Comparison of ENCODE assay signal across 17 cellular contexts in genomic region chr7:12092499-12093130, GRCh38.
A peak's percentile ranks its signal among the peaks of the same experiment; 100 is the strongest.
DNase-seq lines count a peak whose midpoint lies in the region; ATAC-seq, FAIRE-seq and TF ChIP-seq lines count a peak whose summit lies in the region.
"Had no signal": no experiment of that assay in that cellular context is flagged by ENCODE, and none has a peak within 500 bp of the region (broad histone marks: within the 10 kb centered on the region; RNA-seq: fewer than 3 reads in every experiment).

No MANE protein-coding gene starts in this region.

- H3K4me3 ChIP-seq in A549, result no peak overlapping the region
- H3K4me3 ChIP-seq in K562, result no peak overlapping the region
- no peak overlapping the region for H3K4me3 ChIP-seq in epithelial cell of esophagus (ENCODE audit: low read length)
- no peak overlapping the region for H3K4me3 ChIP-seq in esophagus muscularis mucosa

- WGBS in A549 (ENCODE audit: missing lambda C conversion rate), result 95% methylated on average over 5 of the region's 5 CpGs
- 13% methylated on average over 5 of the region's 5 CpGs for WGBS in K562 (ENCODE audit: insufficient coverage, low coverage, missing lambda C conversion rate)
- WGBS in esophagus muscularis mucosa, result 93% methylated on average over 5 of the region's 5 CpGs

- no peaks in the 10 kb centered on the region for H3K9me1 ChIP-seq in K562 (ENCODE audit: control insufficient read depth, insufficient read depth, low read length)

- TF ChIP-seq RAD21 in A549 (conservative IDR thresholded peaks at IDR 0.05 in 1 of 2, IDR thresholded peaks at IDR 0.05 in 1 of 2) (no peak), K562 (CRISPR knock-in tag; conservative IDR thresholded peaks at IDR 0.05 in 1 of 2, IDR thresholded peaks at IDR 0.05 in 1 of 2) (no peak)

- H3K79me2 ChIP-seq in K562 (ENCODE audit: control insufficient read depth, insufficient read depth, low read length), result no peaks in the 10 kb centered on the region

- no peak overlapping the region for H2AFZ ChIP-seq in K562 (ENCODE audit: low read depth, low read length)

- DNase-seq in A549 (ENCODE audit: low read depth in 1 of 2, low spot score in 1 of 2) (no peak), M059J (ENCODE audit: low read depth) (peak; percentile 25), K562 (ENCODE audit: extremely low read depth in 1 of 4, low spot score in 3 of 4) (peak in 1 of 4 experiments; percentile 25), epithelial cell of esophagus (ENCODE audit: low read depth) (peak; percentile 27), SW480 (ENCODE audit: low spot score) (no peak), hepatic stellate cell (ENCODE audit: low spot score) (no peak), esophagus muscularis mucosa (ENCODE audit: extremely low spot score) (no peak)
- DNase-seq: COR-L47; DMS79; HCEC 1CT; NCI-H1092; NCI-H2081 treated with DMSO at 0.1 percent for 48 hours; NCI-H2227 treated with DMSO at 0.1 percent for 48 hours; NK-92 treated with Interleukin-12 subunit alpha and Interleukin-12 subunit beta, amount 100 ng/mL, for 24 hours; SHP77 treated with DMSO at 0.1 percent for 48 hours had no signal

- TF ChIP-seq POLR2A in A549 (IDR thresholded peaks at IDR 0.05; ENCODE audit: low read length), result no peak
- TF ChIP-seq POLR2A in K562 (conservative IDR thresholded peaks at IDR 0.05), result no peak
- no peak for TF ChIP-seq POLR2A in esophagus muscularis mucosa (IDR thresholded peaks at IDR 0.05; ENCODE audit: low read depth)

- intact Hi-C loops in K562 (cut with micrococcal nuclease) (no loop called here), esophagus muscularis mucosa (cut with DNase I) (no loop called here)

- BruUV-seq in K562 (replicated peaks; lab: Mats Ljungman, UMichigan), result no TSS peak

- ATAC-seq in A549 (no peak), K562 (peak; percentile 35)
- ATAC-seq in activated CD4-positive, CD25-positive, alpha-beta regulatory T cell treated with anti-CD3 and anti-CD28 coated beads, Interleukin-2, amount 50 U/mL, for 24 hours, result no peak

- H3K4me1 ChIP-seq in A549, result no peaks in the 10 kb centered on the region
- H3K4me1 ChIP-seq in K562 (replicated peaks in 1 of 2; ENCODE audit: control insufficient read depth in 2 of 2, insufficient read depth in 2 of 2, low read length in 2 of 2), result no peaks in the 10 kb centered on the region
- no peaks in the 10 kb centered on the region for H3K4me1 ChIP-seq in esophagus muscularis mucosa

- FAIRE-seq in A549 (lab: Jason Lieb, UNC) (no peak), K562 (lab: Jason Lieb, UNC) (no peak)
- FAIRE-seq: G401.6 had no signal

- in situ Hi-C loops in K562 (cut with MboI), result no loop called here

- no peak overlapping the region for H3K9ac ChIP-seq in K562 (ENCODE audit: insufficient read depth in 1 of 2, low read depth in 2 of 2, low read length in 2 of 2)

- H3K36me3 ChIP-seq in K562 (ENCODE audit: control insufficient read depth, insufficient read depth, low read length) (no peaks in the 10 kb centered on the region), esophagus muscularis mucosa (no peaks in the 10 kb centered on the region)

- H3K9me3 ChIP-seq in A549 (no peaks in the 10 kb centered on the region), K562 (replicated peaks; ENCODE audit: control insufficient read depth, insufficient read depth, low read depth, low read length) (no peaks in the 10 kb centered on the region), esophagus muscularis mucosa (no peaks in the 10 kb centered on the region)

- POLR2A ChIA-PET in A549 (lab: Yijun Ruan, JAX), result no interaction called here
- POLR2A ChIA-PET in K562 (lab: Yijun Ruan, JAX), result no interaction called here

- H3K4me2 ChIP-seq in A549, result no peak overlapping the region
- H3K4me2 ChIP-seq in K562 (ENCODE audit: insufficient read depth, low read length), result no peak overlapping the region

- CTCF ChIA-PET in A549 (lab: Yijun Ruan, JAX) (interaction anchor here (1.5 to 2.1 kb wide), 2 partner anchors 10 to 31 kb away, joined by 3 to 4 read pairs; no protein-coding TSS in a partner anchor), K562 (lab: Yijun Ruan, JAX; ENCODE audit: low intra/inter-chr PET ratio) (no interaction called here)

- H3K27ac ChIP-seq in A549 (peak overlapping the region; percentile 37 to 70; a peak in 4 of 6 replicates), K562 (ENCODE audit: extremely low read depth, low read depth, low read length) (no peak overlapping the region), esophagus muscularis mucosa (replicated peaks in 1 of 4) (no peak overlapping the region)

- TF ChIP-seq CTCF in A549 (IDR thresholded peaks at IDR 0.05) (no peak), K562 (IDR thresholded peaks at IDR 0.05 in 2 of 3, conservative IDR thresholded peaks at IDR 0.05 in 1 of 3; ENCODE audit: insufficient read depth in 2 of 3, low read depth in 1 of 3, low read length in 3 of 3) (no peak), epithelial cell of esophagus (IDR thresholded peaks at IDR 0.05; ENCODE audit: insufficient read depth, low read depth, low read length, missing control alignments) (no peak), esophagus muscularis mucosa (IDR thresholded peaks at IDR 0.05) (no peak)

- no peaks in the 10 kb centered on the region for H4K20me1 ChIP-seq in K562 (replicated peaks; ENCODE audit: control insufficient read depth, insufficient read depth, low read length)

- H3K27me3 ChIP-seq in K562 (ENCODE audit: control insufficient read depth in 2 of 2, insufficient read depth in 2 of 2, low read length in 2 of 2) (no peaks in the 10 kb centered on the region), esophagus muscularis mucosa (no peaks in the 10 kb centered on the region)

- TF ChIP-seq EP300 in A549 (IDR thresholded peaks at IDR 0.05) (no peak), K562 (IDR thresholded peaks at IDR 0.05; ENCODE audit: low read length) (no peak), esophagus muscularis mucosa (IDR thresholded peaks at IDR 0.05) (no peak)

TF ChIP-seq in A549, 52 proteins besides CTCF, POLR2A, EP300 and RAD21:
- TF ChIP-seq MAFK (IDR thresholded peaks at IDR 0.05; ENCODE audit: partially characterized antibody) (peak; percentile 89), FOSL2 (IDR thresholded peaks at IDR 0.05) (no peak), FOSL2 (CRISPR knock-in tag; IDR thresholded peaks at IDR 0.05) (no peak), MAZ (IDR thresholded peaks at IDR 0.05; ENCODE audit: borderline replicate concordance, low read depth, low read length) (no peak), NFE2L2 (conservative IDR thresholded peaks at IDR 0.05; ENCODE audit: low read length) (peak; percentile 83), ZC3H11A (IDR thresholded peaks at IDR 0.05) (no peak), CBX2 (IDR thresholded peaks at IDR 0.05; ENCODE audit: borderline replicate concordance, low read depth) (no peak), ZNF302 (CRISPR knock-in tag; IDR thresholded peaks at IDR 0.05) (no peak)
- TF ChIP-seq, protein P1, sequence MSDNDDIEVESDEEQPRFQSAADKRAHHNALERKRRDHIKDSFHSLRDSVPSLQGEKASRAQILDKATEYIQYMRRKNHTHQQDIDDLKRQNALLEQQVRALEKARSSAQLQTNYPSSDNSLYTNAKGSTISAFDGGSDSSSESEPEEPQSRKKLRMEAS (IDR thresholded peaks at IDR 0.05), result no peak

TF ChIP-seq in K562, 482 proteins besides CTCF, POLR2A, EP300 and RAD21 (continues in another document):
- TF ChIP-seq CREB1 (IDR thresholded peaks at IDR 0.05) (no peak), CREB1 (CRISPR knock-in tag; IDR thresholded peaks at IDR 0.05) (no peak), MAFG (tag; conservative IDR thresholded peaks at IDR 0.05) (peak; percentile 91), ETV6 (IDR thresholded peaks at IDR 0.05; ENCODE audit: borderline replicate concordance in 1 of 2, low read depth in 2 of 2, low read length in 1 of 2) (no peak), ETV6 (CRISPR knock-in tag; IDR thresholded peaks at IDR 0.05; ENCODE audit: borderline replicate concordance) (no peak), MCM2 (IDR thresholded peaks at IDR 0.05; ENCODE audit: low read depth) (no peak), ZNF584 (CRISPR knock-in tag; IDR thresholded peaks at IDR 0.05; ENCODE audit: low read depth) (no peak), ILK (tag; IDR thresholded peaks at IDR 0.05; ENCODE audit: borderline replicate concordance, low read depth) (no peak), ZNF253 (CRISPR knock-in tag; conservative IDR thresholded peaks at IDR 0.05) (no peak), JUN (IDR thresholded peaks at IDR 0.05; ENCODE audit: borderline replicate concordance, low read depth, low read length) (no peak), JUN (CRISPR knock-in tag; IDR thresholded peaks at IDR 0.05; ENCODE audit: borderline replicate concordance) (no peak), MAFF (IDR thresholded peaks at IDR 0.05; ENCODE audit: low read length) (peak; percentile 74), JUND (IDR thresholded peaks at IDR 0.05; ENCODE audit: borderline replicate concordance, low read depth, low read length) (no peak), JUND (tag; IDR thresholded peaks at IDR 0.05; ENCODE audit: borderline replicate concordance, low read depth, low read length) (no peak), TEAD4 (IDR thresholded peaks at IDR 0.05; ENCODE audit: low read length) (no peak), TEAD4 (CRISPR knock-in tag; IDR thresholded peaks at IDR 0.05; ENCODE audit: borderline replicate concordance) (no peak), ILF3 (IDR thresholded peaks at IDR 0.05; ENCODE audit: borderline replicate concordance) (no peak), ARID1B (IDR thresholded peaks at IDR 0.05) (no peak)
- TF ChIP-seq, protein P2, sequence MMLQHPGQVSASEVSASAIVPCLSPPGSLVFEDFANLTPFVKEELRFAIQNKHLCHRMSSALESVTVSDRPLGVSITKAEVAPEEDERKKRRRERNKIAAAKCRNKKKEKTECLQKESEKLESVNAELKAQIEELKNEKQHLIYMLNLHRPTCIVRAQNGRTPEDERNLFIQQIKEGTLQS (IDR thresholded peaks at IDR 0.05), result no peak
- TF ChIP-seq, protein P2 (CRISPR knock-in tag; conservative IDR thresholded peaks at IDR 0.05), result no peak

Comparison
In these comparisons a context has a peak if more than half of its experiments do, and no peak if none do; other contexts are left out.
1. DNase-seq: peak in M059J (single experiment) and epithelial cell of esophagus (single experiment); none in A549 (0 of 2), SW480 (single experiment), hepatic stellate cell (single experiment) and esophagus muscularis mucosa (single experiment).
2. H3K27ac ChIP-seq: peak in A549 (2 of 2); none in K562 (single experiment) and esophagus muscularis mucosa (0 of 4).
3. Of the 35 proteins assayed by ChIP-seq in both K562 and A549: peak only in K562: none; only in A549: none; in both: MAFK; in neither: 34.